In the genomic region with DNA sequence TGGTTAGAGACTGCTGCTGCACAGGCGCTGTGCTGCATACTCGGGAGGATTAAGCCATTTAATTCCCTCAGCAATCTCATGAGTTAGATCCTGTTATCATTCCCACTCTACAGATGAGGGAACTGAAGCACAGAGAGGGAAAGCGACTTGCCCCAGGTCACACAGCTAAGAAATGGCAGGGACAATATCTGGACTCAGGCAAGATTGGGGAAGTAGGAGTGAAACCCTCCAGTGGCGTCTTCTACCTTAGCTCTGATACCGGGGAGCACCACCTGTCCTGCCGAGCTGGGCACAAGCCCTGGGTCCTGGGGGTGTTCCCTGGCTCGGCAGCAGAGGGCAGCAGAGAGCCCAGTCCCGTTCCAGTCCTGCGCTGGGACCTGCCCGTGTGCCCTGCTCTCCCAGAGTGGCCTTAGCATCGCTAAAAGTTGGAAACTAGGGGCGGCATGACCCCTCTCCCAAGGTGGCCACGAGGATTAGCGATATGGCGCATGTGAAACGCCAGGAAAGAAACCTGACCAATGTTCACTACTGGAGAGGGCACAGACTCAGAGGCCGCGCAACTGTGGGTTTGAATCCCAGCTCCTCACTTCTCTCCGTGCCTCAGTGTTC, we compare ENCODE assay signal across 8 cellular contexts.
DNase-seq lines count a peak whose midpoint lies in the region; ATAC-seq lines count a peak whose summit lies in the region.

No MANE protein-coding gene starts in this region.

- H3K4me3 ChIP-seq in iPS-15b (ENCODE audit: low read depth, low read length): peak overlapping the region; percentile 23

- H3K4me1 ChIP-seq in iPS-15b (ENCODE audit: control insufficient read depth, insufficient read depth, low read length): peaks cover 6% of the 10 kb centered on the region

- H3K9ac ChIP-seq in iPS-15b (ENCODE audit: low read depth, low read length): no peak overlapping the region

- H3K27me3 ChIP-seq in iPS-15b (ENCODE audit: control insufficient read depth, insufficient read depth, low read length): no peaks in the 10 kb centered on the region

- ATAC-seq in GM21717 (IDR thresholded peaks at IDR 0.05; ENCODE audit: unreplicated experiment): no peak

- H3K36me3 ChIP-seq in iPS-15b (ENCODE audit: control insufficient read depth, insufficient read depth, low read length): peaks cover 2% of the 10 kb centered on the region

- H3K9me3 ChIP-seq in iPS-15b (ENCODE audit: control insufficient read depth, insufficient read depth, low read length): no peaks in the 10 kb centered on the region

- peak; percentile 73 for DNase-seq in SIG-M5 treated with dmso at 0.1 percent for 504 hours (lab: John Stamatoyannopoulos, UW; ENCODE audit: unreplicated experiment)
- DNase-seq in SIG-M5 (lab: John Stamatoyannopoulos, UW): no peak
- peak; percentile 85 for DNase-seq in NAMALWA (ENCODE audit: low spot score)
- DNase-seq in T-helper 2 cell: peak; percentile 63 to 73 (median 67)
- DNase-seq in anterior cingulate cortex (lab: John Stamatoyannopoulos, UW): peak in 42 of 58 donors; percentile 2 to 63 (median 22)
- peak; percentile 54 to 77 for DNase-seq in stimulated activated CD4-positive, alpha-beta T cell treated with anti-CD3 and anti-CD28 coated beads, Interleukin-1b, Interleukin-23, amount 100 ng/mL, for 1 hour (ENCODE audit: low read depth in 2 of 2)
